18 cellular contexts compared by ENCODE assay signal in the genomic region with DNA sequence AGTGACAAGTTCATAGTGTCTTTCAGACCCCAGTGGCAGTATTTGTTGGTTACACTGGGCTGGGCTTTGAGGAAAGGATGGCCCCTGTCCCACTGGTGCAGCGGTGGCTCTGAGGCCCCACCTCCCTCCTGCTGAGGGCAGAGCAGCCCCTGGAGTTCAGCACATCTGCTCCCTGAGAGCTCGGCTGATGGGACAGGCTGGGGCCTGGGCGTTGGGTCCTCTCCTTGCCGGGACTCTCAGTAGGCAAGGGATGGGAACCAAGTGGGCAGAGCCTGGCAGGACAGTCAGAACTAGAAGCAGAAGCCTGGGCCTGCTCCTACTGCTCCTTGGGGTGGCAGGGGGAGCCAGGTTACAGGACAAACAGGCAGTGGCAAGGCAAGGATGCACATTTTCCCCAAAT.
DNase-seq lines count a peak whose midpoint lies in the region; ATAC-seq and TF ChIP-seq lines count a peak whose summit lies in the region.
"Had no signal": no experiment of that assay in that cellular context is flagged by ENCODE, and none has a peak within 500 bp of the region (broad histone marks: within the 10 kb centered on the region; RNA-seq: fewer than 3 reads in every experiment).

No MANE protein-coding gene starts in this region.

- intact Hi-C loops in lower lobe of right lung (cut with DNase I) = no loop called here

- no peaks in the 10 kb centered on the region for H3K27me3 Mint-ChIP-seq in stimulated activated naive CD8-positive, alpha-beta T cell treated with anti-CD3 and anti-CD28 coated beads, Interleukin-15, amount 100 ng/mL, for 72 hours

- H3K4me3 ChIP-seq in RWPE2 (ENCODE audit: severe bottlenecking) (no peak overlapping the region), lower lobe of right lung (no peak overlapping the region)
- H3K4me3 ChIP-seq: MG63, SJCRH30 had no signal

- TF ChIP-seq CTCF in RWPE2 (IDR thresholded peaks at IDR 0.05; ENCODE audit: poor library complexity, severe bottlenecking) (no peak), lower lobe of right lung (IDR thresholded peaks at IDR 0.05) (no peak)

- no peaks in the 10 kb centered on the region for H3K4me1 ChIP-seq in RWPE2 (ENCODE audit: insufficient read depth, poor library complexity, severe bottlenecking)
- H3K4me1 ChIP-seq in lower lobe of right lung = no peaks in the 10 kb centered on the region
- H3K4me1 ChIP-seq: SJCRH30 had no signal

- no peak overlapping the region for H3K27ac Mint-ChIP-seq in stimulated activated naive CD8-positive, alpha-beta T cell treated with anti-CD3 and anti-CD28 coated beads, Interleukin-15, amount 100 ng/mL, for 72 hours
- H3K27ac Mint-ChIP-seq: B cell had no signal

- H3K36me3 ChIP-seq in RWPE2 (ENCODE audit: low read depth) (no peaks in the 10 kb centered on the region), lower lobe of right lung (no peaks in the 10 kb centered on the region)
- H3K36me3 ChIP-seq: MG63, SJCRH30 had no signal

- H3K4me3 Mint-ChIP-seq in stimulated activated naive CD8-positive, alpha-beta T cell treated with anti-CD3 and anti-CD28 coated beads, Interleukin-15, amount 100 ng/mL, for 72 hours = no peak overlapping the region
- H3K4me3 Mint-ChIP-seq: B cell had no signal

- peaks cover 19% of the 10 kb centered on the region for H3K4me1 Mint-ChIP-seq in stimulated activated naive CD8-positive, alpha-beta T cell treated with anti-CD3 and anti-CD28 coated beads, Interleukin-15, amount 100 ng/mL, for 72 hours

- no peaks in the 10 kb centered on the region for H3K27me3 ChIP-seq in RWPE2 (ENCODE audit: insufficient read depth, poor library complexity, severe bottlenecking)
- no peaks in the 10 kb centered on the region for H3K27me3 ChIP-seq in lower lobe of right lung (ENCODE audit: low read depth)
- H3K27me3 ChIP-seq: MG63 had no signal

- no peak overlapping the region for H3K27ac ChIP-seq in RWPE2 (ENCODE audit: poor library complexity, severe bottlenecking)
- H3K27ac ChIP-seq in lower lobe of right lung = no peak overlapping the region
- H3K27ac ChIP-seq: SJCRH30 had no signal

- H3K9me3 ChIP-seq in RWPE2 (ENCODE audit: severe bottlenecking) = no peaks in the 10 kb centered on the region
- H3K9me3 ChIP-seq in lower lobe of right lung = no peaks in the 10 kb centered on the region
- H3K9me3 ChIP-seq: MG63, SJCRH30 had no signal

- DNase-seq in stimulated activated naive CD8-positive, alpha-beta T cell treated with anti-CD3 and anti-CD28 coated beads, Interleukin-15, amount 100 ng/mL, for 72 hours = no peak
- no peak for DNase-seq in stimulated activated naive CD8-positive, alpha-beta T cell treated with anti-CD3 and anti-CD28 coated beads, Interleukin-15, Interleukin-2, amounts not matched to agents 100 U/mL and 50 U/mL, for 24 hours
- DNase-seq in RWPE2 (ENCODE audit: low spot score) = peak; percentile 43
- peak; percentile 32 for DNase-seq in lower lobe of right lung
- no peak for DNase-seq in NCI-H1694 treated with DMSO at 0.1 percent for 48 hours (lab: John Stamatoyannopoulos, UW)
- DNase-seq in AG08395 (ENCODE audit: low spot score) = no peak
- no peak for DNase-seq in NOMO-1 treated with dmso at 0.1 percent for 144 hours (lab: John Stamatoyannopoulos, UW; ENCODE audit: unreplicated experiment)
- DNase-seq: DMS53, H7, KBM-7, MG63, NCI-H2029 treated with DMSO at 0.1 percent for 48 hours, NCI-H446 treated with DMSO at 0.1 percent for 48 hours, NCI-H526, SJCRH30 had no signal

- peak; percentile 7 for ATAC-seq in stimulated activated naive CD8-positive, alpha-beta T cell treated with anti-CD3 and anti-CD28 coated beads, Interleukin-15, amount 100 ng/mL, for 72 hours
- no peak for ATAC-seq in stimulated activated naive CD8-positive, alpha-beta T cell treated with anti-CD3 and anti-CD28 coated beads, Interleukin-15, Interleukin-2, amounts not matched to agents 100 U/mL and 50 U/mL, for 24 hours
- ATAC-seq in RWPE2 (ENCODE audit: low read depth) (no peak), lower lobe of right lung (no peak)
- ATAC-seq: Panc1, SK-N-SH treated with all-trans-retinoic acid at 6 μM for 48 hours had no signal

- H3K9me3 Mint-ChIP-seq in stimulated activated naive CD8-positive, alpha-beta T cell treated with anti-CD3 and anti-CD28 coated beads, Interleukin-15, amount 100 ng/mL, for 72 hours = no peaks in the 10 kb centered on the region

Comparison
In these comparisons a context has a peak if more than half of its experiments do, and no peak if none do; other contexts are left out.
1. DNase-seq: peak in RWPE2 (single experiment) and lower lobe of right lung (single experiment); none in stimulated activated naive CD8-positive, alpha-beta T cell treated with anti-CD3 and anti-CD28 coated beads, Interleukin-15, amount 100 ng/mL, for 72 hours (0 of 2), stimulated activated naive CD8-positive, alpha-beta T cell treated with anti-CD3 and anti-CD28 coated beads, Interleukin-15, Interleukin-2, amounts not matched to agents 100 U/mL and 50 U/mL, for 24 hours (single experiment), NCI-H1694 treated with DMSO at 0.1 percent for 48 hours (single experiment), AG08395 (single experiment) and NOMO-1 treated with dmso at 0.1 percent for 144 hours (single experiment).